In genomic region chr17:4789701-4789950, GRCh38 we compare ENCODE assay signal across 8 cellular contexts. TPM values are rescaled to one million over a fixed set of nuclear protein-coding genes. Genes with fewer than 3 reads are reported as not detected.
A peak's percentile ranks its signal among the peaks of the same experiment; 100 is the strongest.
DNase-seq lines count a peak whose midpoint lies in the region; ATAC-seq and TF ChIP-seq lines count a peak whose summit lies in the region.

No MANE protein-coding gene starts in this region.

- in situ Hi-C loops in GM23248 (cut with MboI) (no loop called here), astrocyte of the cerebellum (cut with HindIII; ENCODE audit: low sequenced_read_pairs) (loop anchor here (5.0 kb wide), 2 partner anchors 48 to 62 kb away; no protein-coding TSS in a partner anchor)

- ATAC-seq in lung (ENCODE audit: insufficient read depth, low FRiP score), result no peak
- ATAC-seq in HG02852 (IDR thresholded peaks at IDR 0.05; ENCODE audit: unreplicated experiment), result no peak
- no peak for ATAC-seq in GM19395 (IDR thresholded peaks at IDR 0.05; ENCODE audit: unreplicated experiment)
- no peak for ATAC-seq in GM18519 (IDR thresholded peaks at IDR 0.05; ENCODE audit: low FRiP score, unreplicated experiment)

- no peaks in the 10 kb centered on the region for H3K79me2 ChIP-seq in GM23248 (ENCODE audit: insufficient read depth)

- H3K9me3 ChIP-seq in GM23248 (ENCODE audit: low read depth) (no peaks in the 10 kb centered on the region), lung (ENCODE audit: control insufficient read depth in 2 of 2, insufficient read depth in 1 of 2, low read length in 1 of 2) (no peaks in the 10 kb centered on the region)

- peak overlapping the region; percentile 84 for H3K4me2 ChIP-seq in GM23248 (ENCODE audit: unreplicated experiment)

- TF ChIP-seq CTCF in 22Rv1 (IDR thresholded peaks at IDR 0.05) (no peak), astrocyte of the cerebellum (IDR thresholded peaks at IDR 0.05; ENCODE audit: low read depth, low read length, missing control alignments) (no peak), lung (IDR thresholded peaks at IDR 0.05; ENCODE audit: control extremely low read depth, extremely low read depth) (no peak)

- no peak for DNase-seq in GM23248
- no peak for DNase-seq in astrocyte of the cerebellum (ENCODE audit: low read depth)
- DNase-seq in lung (ENCODE audit: low spot score), result no peak
- DNase-seq in DMS53 treated with DMSO at 0.1 percent for 48 hours (lab: John Stamatoyannopoulos, UW; ENCODE audit: unreplicated experiment), result no peak

- H3K9me2 ChIP-seq in GM23248 (ENCODE audit: insufficient read depth), result no peaks in the 10 kb centered on the region

- 1 to 2% methylated on average over 22 to 25 of the region's 25 CpGs for WGBS in GM23248 (ENCODE audit: low coverage in 1 of 2, low lambda C conversion rate in 2 of 2, missing lambda C conversion rate in 2 of 2), 2 experiments
- WGBS in lung, 2 donors, result 1% methylated on average over 21 to 25 of the region's 25 CpGs

- H4K20me1 ChIP-seq in GM23248 (ENCODE audit: insufficient read depth), result no peaks in the 10 kb centered on the region

- peak overlapping the region; percentile 85 for H3K9ac ChIP-seq in GM23248

- H3K4me3 ChIP-seq in GM23248 (peak overlapping the region; percentile 88), astrocyte of the cerebellum (ENCODE audit: low read depth, low read length) (peak overlapping the region; percentile 58), lung (peak overlapping the region; percentile 50)

- H3K4me1 ChIP-seq in GM23248 (ENCODE audit: insufficient read depth) (peaks cover 19% of the 10 kb centered on the region; the same call in 1 of the 2 replicates), lung (ENCODE audit: control insufficient read depth in 2 of 2, insufficient read depth in 2 of 2, low read length in 2 of 2) (peaks cover 4 to 17% of the 10 kb centered on the region in 2 donors)

- peak overlapping the region; percentile 95 for H3K27ac ChIP-seq in 22Rv1
- peak overlapping the region; percentile 81 for H3K27ac ChIP-seq in GM23248
- H3K27ac ChIP-seq in lung (ENCODE audit: low read depth in 1 of 2, low read length in 1 of 2), result peak overlapping the region; percentile 91 to 97

- no peaks in the 10 kb centered on the region for H3K36me3 ChIP-seq in GM23248 (ENCODE audit: low read depth)
- H3K36me3 ChIP-seq in lung (ENCODE audit: control insufficient read depth in 2 of 2, insufficient read depth in 2 of 2, low read length in 2 of 2), result no peaks in the 10 kb centered on the region

- peak overlapping the region; percentile 83 for H2AFZ ChIP-seq in GM23248

- no peaks in the 10 kb centered on the region for H3K27me3 ChIP-seq in GM23248 (replicated peaks; ENCODE audit: insufficient read depth)
- no peaks in the 10 kb centered on the region for H3K27me3 ChIP-seq in lung (ENCODE audit: control insufficient read depth, insufficient read depth)

- H3F3A ChIP-seq in GM23248 (ENCODE audit: insufficient read depth), result peaks cover 15% of the 10 kb centered on the region

RNA-seq across cellular contexts. Expression of gene GLTPD2, which starts 0.9 kb away (rescaled TPM):
- 2.2 TPM in 1 of 2 replicates, not detected in the other for total RNA-seq in GM23248 (2014; rRNA removed; shearing (Covaris generic))
- polyA plus RNA-seq in GM23248 (2016; fragmentation: Nextera tagmentation; extraction: Ambion mirVana) (0.50 and 0.61 TPM in 2 replicates), lung (under 1 TPM in 1 of 2 donors, not detected in 1; 0.41 TPM)
- under 1 TPM in 1 of 2 donors, not detected in 1; 0.34 TPM for total RNA-seq in lung

RNA-seq across cellular contexts. Expression of gene VMO1, which starts 3.5 kb away (rescaled TPM):
- not detected in 2 replicates for total RNA-seq in GM23248 (2014; rRNA removed; shearing (Covaris generic))
- polyA plus RNA-seq in GM23248 (2016; fragmentation: Nextera tagmentation; extraction: Ambion mirVana) (0.63 and 0.93 TPM in 2 replicates), lung (10 to 100 TPM; 21.3 to 21.8 TPM)
- 10 to 100 TPM in 1 of 2 donors, 1 to 10 TPM in 1; 2.1 to 14.0 TPM for total RNA-seq in lung

RNA-seq across cellular contexts. Expression of gene PSMB6, which starts 6.3 kb away (rescaled TPM):
- 92.1 and 148 TPM in 2 replicates for total RNA-seq in GM23248 (2014; rRNA removed; shearing (Covaris generic))
- 308 and 315 TPM in 2 replicates for polyA plus RNA-seq in GM23248 (2016; fragmentation: Nextera tagmentation; extraction: Ambion mirVana)
- 100 to 1,000 TPM in 1 of 2 donors, 10 to 100 TPM in 1; 63.7 to 141 TPM for total RNA-seq in lung
- polyA plus RNA-seq in lung, result 100 to 1,000 TPM; 172 to 237 TPM

RNA-seq across cellular contexts. Expression of gene PLD2, which starts 17.3 kb away (rescaled TPM):
- 20.9 and 22.0 TPM in 2 replicates for total RNA-seq in GM23248 (2014; rRNA removed; shearing (Covaris generic))
- 11.9 and 12.3 TPM in 2 replicates for polyA plus RNA-seq in GM23248 (2016; fragmentation: Nextera tagmentation; extraction: Ambion mirVana)
- total RNA-seq in lung, result 10 to 100 TPM; 27.1 to 42.3 TPM
- 10 to 100 TPM; 18.0 to 22.4 TPM for polyA plus RNA-seq in lung
